ENCODE assay signal across 22 cellular contexts in genomic region chr19:4094291-4094690, GRCh38. TPM values are rescaled to one million over a fixed set of nuclear protein-coding genes. Genes with fewer than 3 reads are reported as not detected.
DNase-seq lines count a peak whose midpoint lies in the region; TF ChIP-seq lines count a peak whose summit lies in the region.
"Had no signal": no experiment of that assay in that cellular context is flagged by ENCODE, and none has a peak within 500 bp of the region (broad histone marks: within the 10 kb centered on the region; RNA-seq: fewer than 3 reads in every experiment).

No MANE protein-coding gene starts in this region.

- POLR2A ChIA-PET in RWPE1 (lab: Yijun Ruan, JAX; ENCODE audit: low non-redundant PET): no interaction called here

- 0 out of 2 replicates have a peak overlapping the region, but pooled peaks have one; percentile 38 for H3K27ac ChIP-seq in BLaER1
- H3K27ac ChIP-seq in RWPE1: peak overlapping the region; percentile 68
- peak overlapping the region in 3 of 4 donors; percentile 74 to 87 (median 83) for H3K27ac ChIP-seq in esophagus squamous epithelium
- H3K27ac ChIP-seq in transverse colon: peak overlapping the region in 3 of 4 donors; percentile 85 to 89 (median 87)
- H3K27ac ChIP-seq: A549, C4-2B, GM23248 had no signal

- no peak for TF ChIP-seq EP300 in transverse colon (IDR thresholded peaks at IDR 0.05; ENCODE audit: low read depth)

- no peak overlapping the region for H3K9ac ChIP-seq in BLaER1
- H3K9ac ChIP-seq: GM23248 had no signal

- H3K9me3 ChIP-seq in BLaER1 (no peaks in the 10 kb centered on the region), esophagus squamous epithelium (no peaks in the 10 kb centered on the region), transverse colon (no peaks in the 10 kb centered on the region)
- H3K9me3 ChIP-seq: A549, BE2C, Caco-2 had no signal

- H3K4me3 ChIP-seq in BLaER1 (no peak overlapping the region), esophagus squamous epithelium (no peak overlapping the region), transverse colon (no peak overlapping the region)
- H3K4me3 ChIP-seq: A549, GM23248 had no signal

- H3K36me3 ChIP-seq in BLaER1 (peaks cover 76% of the 10 kb centered on the region), esophagus squamous epithelium (peaks cover 17 to 84% (median 22%) of the 10 kb centered on the region in 3 donors), transverse colon (peaks cover 0 to 9% (median 0%) of the 10 kb centered on the region in 4 donors)

- peak overlapping the region; percentile 21 for H3K4me2 ChIP-seq in BLaER1
- H3K4me2 ChIP-seq: A549 had no signal

- DNase-seq in RWPE1 (ENCODE audit: low spot score) (no peak), esophagus squamous epithelium (lab: John Stamatoyannopoulos, UW) (no peak), transverse colon (no peak), NCI-H1105 (lab: John Stamatoyannopoulos, UW) (no peak), cortex of kidney (lab: John Stamatoyannopoulos, UW) (no peak), NCI-H2081 (lab: John Stamatoyannopoulos, UW) (no peak)
- DNase-seq: 8988T; ACHN; AML-193; BE2C; Caco-2; CD4-positive, CD25-positive, alpha-beta regulatory T cell; CD8-positive, alpha-beta T cell; DMS153; DND-41; GM23248; HCEC 1CT had no signal

- no peak for TF ChIP-seq POLR2A in esophagus squamous epithelium (IDR thresholded peaks at IDR 0.05)
- no peak for TF ChIP-seq POLR2A in transverse colon (IDR thresholded peaks at IDR 0.05)

- CTCF ChIA-PET in RWPE1 (lab: Yijun Ruan, JAX): no interaction called here

- TF ChIP-seq CTCF in RWPE1 (conservative IDR thresholded peaks at IDR 0.05; ENCODE audit: low read depth) (no peak), esophagus squamous epithelium (IDR thresholded peaks at IDR 0.05) (no peak), transverse colon (IDR thresholded peaks at IDR 0.05) (no peak)

- H3K27me3 ChIP-seq in BLaER1: no peaks in the 10 kb centered on the region
- H3K27me3 ChIP-seq in esophagus squamous epithelium: no peaks in the 10 kb centered on the region
- no peaks in the 10 kb centered on the region for H3K27me3 ChIP-seq in transverse colon
- H3K27me3 ChIP-seq: BE2C had no signal

- no peaks in the 10 kb centered on the region for H4K20me1 ChIP-seq in BLaER1

- intact Hi-C loops in esophagus squamous epithelium (cut with DNase I) (no loop called here), transverse colon (cut with DNase I; ENCODE audit: low total_unique reads) (no loop called here)

- WGBS in esophagus squamous epithelium, 2 donors: 93% methylated on average over 6 of the region's 19 CpGs; no CpG with 5 or more reads in 1 of the 2 donors
- 89% methylated on average over 14 of the region's 19 CpGs; no CpG with 5 or more reads in 1 of the 2 donors for WGBS in transverse colon (ENCODE audit: low coverage in 1 of 2), 2 donors

- peaks cover 45% of the 10 kb centered on the region for H3K4me1 ChIP-seq in BLaER1
- H3K4me1 ChIP-seq in esophagus squamous epithelium: peaks cover 4 to 30% (median 8%) of the 10 kb centered on the region in 3 donors
- peaks cover 8 to 20% (median 20%) of the 10 kb centered on the region in 4 donors for H3K4me1 ChIP-seq in transverse colon
- H3K4me1 ChIP-seq: A549, Caco-2 had no signal

- in situ Hi-C loops in transverse colon (cut with MboI; ENCODE audit: low pct_ligation_motif_present in 1 of 4, low pct_unique_long_range_greater_than_20kb in 1 of 4, low sequenced_read_pairs in 3 of 4): no loop called here

RNA-seq across cellular contexts. Expression of gene ZBTB7A, which starts 27.6 kb away (rescaled TPM):
- total RNA-seq in esophagus squamous epithelium (100 to 1,000 TPM in 1 of 4 donors, 10 to 100 TPM in 3; 60.5 to 187 (median 81.2) TPM), transverse colon (100 to 1,000 TPM; 101 to 224 (median 141) TPM)

RNA-seq across cellular contexts. Expression of gene MAP2K2, which starts 29.6 kb away (rescaled TPM):
- total RNA-seq in esophagus squamous epithelium (100 to 1,000 TPM in 1 of 4 donors, 10 to 100 TPM in 3; 76.9 to 128 (median 93.8) TPM), transverse colon (100 to 1,000 TPM; 136 to 199 (median 195) TPM)

RNA-seq across cellular contexts. Expression of gene CREB3L3, which starts 59.1 kb away (rescaled TPM):
- not detected for total RNA-seq in esophagus squamous epithelium
- total RNA-seq in transverse colon: 10 to 100 TPM in 1 of 4 donors, 1 to 10 TPM in 2, not detected in 1; 1.1 to 16.4 (median 2.3) TPM
- total RNA-seq: CD4-positive, CD25-positive, alpha-beta regulatory T cell; CD8-positive, alpha-beta T cell; GM23248; H1; H7 had no signal
